In genomic region chr17:4969551-4970231, GRCh38 we compare ENCODE assay signal across 8 cellular contexts. TPM values are rescaled to one million over a fixed set of nuclear protein-coding genes. Genes with fewer than 3 reads are reported as not detected.
DNase-seq lines count a peak whose midpoint lies in the region; ATAC-seq and TF ChIP-seq lines count a peak whose summit lies in the region.
"Had no signal": no experiment of that assay in that cellular context is flagged by ENCODE, and none has a peak within 500 bp of the region (broad histone marks: within the 10 kb centered on the region; RNA-seq: fewer than 3 reads in every experiment).

No MANE protein-coding gene starts in this region.

- peak overlapping the region; percentile 97 for H3K27ac ChIP-seq in epithelial cell of prostate
- peak overlapping the region; percentile 88 to 94 (median 92) for H3K27ac ChIP-seq in gastrocnemius medialis

- DNase-seq in EL (peak; percentile 41), NB4 (ENCODE audit: low read depth) (peak; percentile 33), epithelial cell of prostate (ENCODE audit: low read depth, low spot score) (no peak), gastrocnemius medialis (peak in 1 of 2 donors; percentile 28), inferior parietal cortex (ENCODE audit: extremely low spot score) (no peak), NCI-H2081 (lab: John Stamatoyannopoulos, UW) (no peak)
- DNase-seq: NCI-H1694 treated with DMSO at 0.1 percent for 48 hours had no signal

- in situ Hi-C loops in gastrocnemius medialis (cut with MboI; ENCODE audit: low sequenced_read_pairs in 4 of 4): no loop called here

- no peaks in the 10 kb centered on the region for H3K27me3 ChIP-seq in gastrocnemius medialis

- ATAC-seq in gastrocnemius medialis: no peak
- no peak for ATAC-seq in GM18520 (IDR thresholded peaks at IDR 0.05; ENCODE audit: unreplicated experiment)

- H3K36me3 ChIP-seq in gastrocnemius medialis: peaks cover 0 to 36% of the 10 kb centered on the region in 2 donors

- no peak for TF ChIP-seq POLR2A in NB4 (IDR thresholded peaks at IDR 0.05; ENCODE audit: extremely low read depth, insufficient read length)
- TF ChIP-seq POLR2A in gastrocnemius medialis (IDR thresholded peaks at IDR 0.05): no peak

- H3K4me1 ChIP-seq in gastrocnemius medialis: peaks cover 53 to 59% of the 10 kb centered on the region in 2 donors

- no peaks in the 10 kb centered on the region for H3K9me3 ChIP-seq in gastrocnemius medialis

- intact Hi-C loops in gastrocnemius medialis (cut with DNase I; ENCODE audit: low total_unique reads): no loop called here

- TF ChIP-seq CTCF in NB4 (IDR thresholded peaks at IDR 0.05; ENCODE audit: low read depth, low read length): no peak
- TF ChIP-seq CTCF in gastrocnemius medialis (IDR thresholded peaks at IDR 0.05 in 4 of 5, conservative IDR thresholded peaks at IDR 0.05 in 1 of 5): no peak

- H3K4me3 ChIP-seq in NB4 (ENCODE audit: low read depth, low read length) (peak overlapping the region; percentile 80), gastrocnemius medialis (no peak overlapping the region)

RNA-seq across cellular contexts. Expression of gene SPAG7, which starts 2.1 kb away (rescaled TPM):
- 100 to 1,000 TPM in 1 of 4 donors, 10 to 100 TPM in 3; 78.6 to 114 (median 91.0) TPM for total RNA-seq in gastrocnemius medialis

RNA-seq across cellular contexts. Expression of gene CAMTA2, which starts 17.8 kb away (rescaled TPM):
- total RNA-seq in gastrocnemius medialis: 10 to 100 TPM; 19.1 to 46.4 (median 36.4) TPM

RNA-seq across cellular contexts. Expression of gene ENO3, which starts 18.8 kb away (rescaled TPM):
- total RNA-seq in gastrocnemius medialis: 1,000 to 10,000 TPM; 1,434 to 5,473 (median 3,204) TPM

RNA-seq across cellular contexts. Expression of gene PFN1, which starts 21.4 kb away (rescaled TPM):
- total RNA-seq in gastrocnemius medialis: 100 to 1,000 TPM; 304 to 750 (median 599) TPM

RNA-seq across cellular contexts. Expression of gene INCA1, which starts 27.6 kb away (rescaled TPM):
- total RNA-seq in gastrocnemius medialis: 1 to 10 TPM; 1.9 to 5.7 (median 4.3) TPM

Comparison
In these comparisons a context has a peak if more than half of its experiments do, and no peak if none do; other contexts are left out.
1. DNase-seq: peak in EL (single experiment) and NB4 (single experiment); none in epithelial cell of prostate (single experiment), inferior parietal cortex (single experiment) and NCI-H2081 (0 of 2).